Comparison of ENCODE assay signal across 8 cellular contexts in the genomic region with DNA sequence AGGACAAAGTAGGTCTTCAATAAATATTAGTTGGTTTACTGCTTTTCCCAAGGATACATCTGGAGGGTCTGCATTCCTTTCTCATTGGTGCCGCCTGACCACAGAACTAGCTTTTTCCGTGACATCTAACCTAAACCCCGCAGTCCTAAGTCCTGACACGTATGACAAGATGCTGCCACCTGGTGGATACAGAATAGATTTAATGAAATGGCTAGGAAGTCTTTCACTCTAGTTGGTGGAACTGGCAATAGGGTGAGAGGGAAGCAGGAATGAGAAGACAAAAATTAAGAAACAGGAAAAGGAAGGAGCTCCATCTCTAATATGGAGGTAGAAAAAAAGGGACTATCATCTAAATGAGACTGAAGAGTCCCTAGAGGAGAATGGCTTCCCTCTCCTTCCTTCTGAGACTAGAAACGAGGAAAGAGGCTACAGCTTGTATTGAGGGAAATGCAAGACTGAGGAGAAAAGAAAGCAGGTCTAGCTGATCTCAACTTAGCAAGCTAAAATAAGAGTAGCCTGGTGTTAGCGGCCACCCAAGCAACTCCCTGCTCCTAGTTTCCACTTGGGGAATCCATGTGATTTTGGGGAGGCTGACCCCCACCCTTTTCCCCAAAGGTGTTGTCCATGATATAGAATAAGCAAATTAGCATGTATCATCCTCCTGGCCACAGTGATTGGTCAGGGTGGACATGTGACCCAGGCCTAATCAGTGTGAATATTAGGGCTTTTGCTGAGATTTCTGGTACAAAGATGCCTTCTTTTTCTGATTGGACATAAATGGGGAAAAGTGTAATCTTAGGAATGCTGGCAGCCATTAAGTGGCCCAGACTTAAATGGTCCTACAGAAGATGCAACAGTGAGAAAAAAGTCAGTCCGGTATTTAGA. TPM values are rescaled to one million over a fixed set of nuclear protein-coding genes. Genes with fewer than 3 reads are reported as not detected.
A peak's percentile ranks its signal among the peaks of the same experiment; 100 is the strongest.
DNase-seq lines count a peak whose midpoint lies in the region; ATAC-seq and TF ChIP-seq lines count a peak whose summit lies in the region.

No MANE protein-coding gene starts in this region.

- no peak for TF ChIP-seq POLR2A in Peyer's patch (IDR thresholded peaks at IDR 0.05)

- H3K27me3 Mint-ChIP-seq in activated naive CD4-positive, alpha-beta T cell treated with anti-CD3 and anti-CD28 coated beads for 36 hours (ENCODE audit: low read depth): no peaks in the 10 kb centered on the region

- peaks cover 0 to 31% (median 0%) of the 10 kb centered on the region in 3 donors for H3K36me3 ChIP-seq in Peyer's patch

- CTCF ChIA-PET in activated naive CD4-positive, alpha-beta T cell treated with anti-CD3 and anti-CD28 coated beads for 36 hours (lab: Charles Lee): interaction anchor here (0.6 to 4.3 kb wide), 34 partner anchors 8 to 541 kb away, joined by 3 to 114 read pairs (median 6); partner anchors contain the start of genes PI4KB, PIP5K1A, TNFAIP8L2 and VPS72

- no peaks in the 10 kb centered on the region for H3K9me3 ChIP-seq in Peyer's patch

- H3K27me3 ChIP-seq in Peyer's patch: no peaks in the 10 kb centered on the region

- TF ChIP-seq CTCF in Peyer's patch (IDR thresholded peaks at IDR 0.05): peak; percentile 61 to 89 (median 78)
- peak in 1 of 3 donors; percentile 13 for TF ChIP-seq CTCF in omental fat pad (IDR thresholded peaks at IDR 0.05)

- DNase-seq in activated gamma-delta T cell treated with Interleukin-2 at 50 U/mL for 16 hours: peak; percentile 53
- no peak for DNase-seq in activated gamma-delta T cell (lab: John Stamatoyannopoulos, UW)
- peak; percentile 80 for DNase-seq in LoVo (ENCODE audit: low spot score)
- DNase-seq in Peyer's patch: peak in 2 of 3 donors; percentile 31 to 71
- DNase-seq in activated naive CD4-positive, alpha-beta T cell treated with anti-CD3 and anti-CD28 coated beads for 36 hours: peak; percentile 69
- peak; percentile 76 for DNase-seq in foreskin melanocyte
- DNase-seq in omental fat pad (ENCODE audit: low spot score): no peak

- intact Hi-C loops in activated naive CD4-positive, alpha-beta T cell treated with anti-CD3 and anti-CD28 coated beads for 36 hours (cut with micrococcal nuclease): loop anchor here (1.0 kb wide), 4 partner anchors 14 to 143 kb away; partner anchors contain the start of genes PI4KB and PIP5K1A

- ATAC-seq in omental fat pad (ENCODE audit: low FRiP score): peak; percentile 80
- ATAC-seq in HG02759 (IDR thresholded peaks at IDR 0.05; ENCODE audit: unreplicated experiment): no peak

- H3K4me1 ChIP-seq in Peyer's patch: peaks cover 0 to 15% (median 3%) of the 10 kb centered on the region in 4 donors

- peaks cover 26% of the 10 kb centered on the region for H3K4me1 Mint-ChIP-seq in activated naive CD4-positive, alpha-beta T cell treated with anti-CD3 and anti-CD28 coated beads for 36 hours (ENCODE audit: low read depth)

- no peaks in the 10 kb centered on the region for H3K9me3 Mint-ChIP-seq in activated naive CD4-positive, alpha-beta T cell treated with anti-CD3 and anti-CD28 coated beads for 36 hours

- H3K27ac ChIP-seq in Peyer's patch: peak overlapping the region in 1 of 4 donors; percentile 14

- no peak overlapping the region for H3K4me3 ChIP-seq in Peyer's patch

- peaks cover 12% of the 10 kb centered on the region for H3K36me3 Mint-ChIP-seq in activated naive CD4-positive, alpha-beta T cell treated with anti-CD3 and anti-CD28 coated beads for 36 hours (ENCODE audit: low read depth)

- no peak overlapping the region for H3K4me3 Mint-ChIP-seq in activated naive CD4-positive, alpha-beta T cell treated with anti-CD3 and anti-CD28 coated beads for 36 hours

- peak overlapping the region; percentile 23 for H3K27ac Mint-ChIP-seq in activated naive CD4-positive, alpha-beta T cell treated with anti-CD3 and anti-CD28 coated beads for 36 hours

RNA-seq across cellular contexts. Expression of gene RFX5, which starts 5.9 kb away (rescaled TPM):
- total RNA-seq in Peyer's patch (100 to 1,000 TPM in 1 of 4 donors, 10 to 100 TPM in 3; 35.6 to 187 (median 42.0) TPM), omental fat pad (10 to 100 TPM; 20.1 to 50.6 (median 24.4) TPM)
- total RNA-seq in activated naive CD4-positive, alpha-beta T cell treated with anti-CD3 and anti-CD28 coated beads for 36 hours: 10 to 100 TPM; 62.3 to 63.4 TPM

RNA-seq across cellular contexts. Expression of gene PI4KB, which starts 13.9 kb away (rescaled TPM):
- total RNA-seq in Peyer's patch: 100 to 1,000 TPM in 1 of 4 donors, 10 to 100 TPM in 3; 68.0 to 147 (median 83.7) TPM
- total RNA-seq in activated naive CD4-positive, alpha-beta T cell treated with anti-CD3 and anti-CD28 coated beads for 36 hours: 10 to 100 TPM; 64.1 to 69.2 TPM
- 100 to 1,000 TPM in 1 of 4 donors, 10 to 100 TPM in 3; 80.4 to 109 (median 87.2) TPM for total RNA-seq in omental fat pad

RNA-seq across cellular contexts. Expression of gene SELENBP1, which starts 31.4 kb away (rescaled TPM):
- total RNA-seq in Peyer's patch: 100 to 1,000 TPM; 194 to 623 (median 467) TPM
- total RNA-seq in activated naive CD4-positive, alpha-beta T cell treated with anti-CD3 and anti-CD28 coated beads for 36 hours: not detected
- 100 to 1,000 TPM in 2 of 4 donors, 10 to 100 TPM in 2; 35.7 to 190 (median 128) TPM for total RNA-seq in omental fat pad

RNA-seq across cellular contexts. Expression of gene PSMB4, which starts 58.3 kb away (rescaled TPM):
- 100 to 1,000 TPM; 119 to 223 (median 167) TPM for total RNA-seq in Peyer's patch
- 100 to 1,000 TPM; 394 to 398 TPM for total RNA-seq in activated naive CD4-positive, alpha-beta T cell treated with anti-CD3 and anti-CD28 coated beads for 36 hours
- total RNA-seq in omental fat pad: 100 to 1,000 TPM; 218 to 238 (median 231) TPM

RNA-seq across cellular contexts. Expression of gene ZNF687, which starts 59.0 kb away (rescaled TPM):
- total RNA-seq in Peyer's patch: 10 to 100 TPM; 30.5 to 53.5 (median 38.5) TPM
- total RNA-seq in activated naive CD4-positive, alpha-beta T cell treated with anti-CD3 and anti-CD28 coated beads for 36 hours: 10 to 100 TPM; 20.9 to 22.0 TPM
- total RNA-seq in omental fat pad: 10 to 100 TPM; 10.1 to 15.3 (median 14.2) TPM

Comparison
In these comparisons a context has a peak if more than half of its experiments do, and no peak if none do; other contexts are left out.
1. DNase-seq: peak in activated gamma-delta T cell treated with Interleukin-2 at 50 U/mL for 16 hours (single experiment), LoVo (single experiment), Peyer's patch (2 of 3), activated naive CD4-positive, alpha-beta T cell treated with anti-CD3 and anti-CD28 coated beads for 36 hours (single experiment) and foreskin melanocyte (single experiment); none in activated gamma-delta T cell (single experiment) and omental fat pad (single experiment).
2. RNA of gene SELENBP1, which starts 31.4 kb away (total RNA-seq): 194 to 623 TPM in Peyer's patch and 35.7 to 190 TPM in omental fat pad; not detected in activated naive CD4-positive, alpha-beta T cell treated with anti-CD3 and anti-CD28 coated beads for 36 hours; every median in the first group is over 10 times any median in the second.